In the genomic region with DNA sequence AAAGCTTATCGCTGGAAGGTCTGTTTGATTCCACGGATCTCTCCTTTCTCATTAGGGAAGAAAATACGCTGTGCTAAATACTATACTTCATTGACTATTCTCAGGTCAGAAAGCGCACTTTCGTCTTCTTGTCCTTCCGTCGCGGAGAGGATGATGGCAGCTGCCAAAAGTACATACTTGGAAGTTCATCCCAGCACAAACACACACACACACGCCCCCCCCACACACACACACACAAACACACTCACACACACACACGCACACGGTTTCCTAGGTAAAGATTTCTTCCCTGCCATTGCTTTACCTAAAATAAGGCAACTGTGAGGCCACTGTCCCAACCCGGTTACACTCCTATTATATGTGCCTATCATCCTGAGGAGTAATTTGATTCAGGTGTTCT, we compare ENCODE assay signal across 13 cellular contexts. TPM values are rescaled to one million over a fixed set of nuclear protein-coding genes. Genes with fewer than 3 reads are reported as not detected.
"Had no signal": no experiment of that assay in that cellular context is flagged by ENCODE, and none has a peak within 500 bp of the region (broad histone marks: within the 10 kb centered on the region; RNA-seq: fewer than 3 reads in every experiment).

No MANE protein-coding gene starts in this region.

RNA-seq across cellular contexts. Expression of a gene that starts 4.3 kb away (rescaled TPM):
- total RNA-seq: activated B cell treated with CpG ODN at 0.5 μM for 24 hours; activated T-helper 2 cell treated with anti-CD3 and anti-CD28 coated beads, Interferon-gamma antibody, Interleukin-2, Interleukin-4, amounts not matched to agents 10 μg/mL and 5 μg/mL and 100 μg/mL, durations not matched to agents 14 hours and 24 hours and 36 hours; adrenal gland; cerebellum; fibroblast of lung; frontal cortex; heart right ventricle; kidney epithelial cell; lower leg skin; mucosa of gallbladder; renal cortical epithelial cell; subcutaneous adipose tissue; T-helper 17 cell had no signal
- polyA plus RNA-seq: adrenal gland, fibroblast of lung, heart right ventricle had no signal

RNA-seq across cellular contexts. Expression of a gene that starts 5.2 kb away (rescaled TPM):
- total RNA-seq: activated B cell treated with CpG ODN at 0.5 μM for 24 hours; activated T-helper 2 cell treated with anti-CD3 and anti-CD28 coated beads, Interferon-gamma antibody, Interleukin-2, Interleukin-4, amounts not matched to agents 10 μg/mL and 5 μg/mL and 100 μg/mL, durations not matched to agents 14 hours and 24 hours and 36 hours; adrenal gland; cerebellum; fibroblast of lung; frontal cortex; heart right ventricle; kidney epithelial cell; lower leg skin; mucosa of gallbladder; renal cortical epithelial cell; subcutaneous adipose tissue; T-helper 17 cell had no signal
- polyA plus RNA-seq: adrenal gland, fibroblast of lung, heart right ventricle had no signal

RNA-seq across cellular contexts. Expression of a gene that starts 10.0 kb away (rescaled TPM):
- total RNA-seq: activated B cell treated with CpG ODN at 0.5 μM for 24 hours; activated T-helper 2 cell treated with anti-CD3 and anti-CD28 coated beads, Interferon-gamma antibody, Interleukin-2, Interleukin-4, amounts not matched to agents 10 μg/mL and 5 μg/mL and 100 μg/mL, durations not matched to agents 14 hours and 24 hours and 36 hours; adrenal gland; cerebellum; fibroblast of lung; frontal cortex; heart right ventricle; kidney epithelial cell; lower leg skin; mucosa of gallbladder; renal cortical epithelial cell; subcutaneous adipose tissue; T-helper 17 cell had no signal
- polyA plus RNA-seq: adrenal gland, fibroblast of lung, heart right ventricle had no signal

RNA-seq across cellular contexts. Expression of a gene that starts 13.8 kb away (rescaled TPM):
- total RNA-seq: activated B cell treated with CpG ODN at 0.5 μM for 24 hours; activated T-helper 2 cell treated with anti-CD3 and anti-CD28 coated beads, Interferon-gamma antibody, Interleukin-2, Interleukin-4, amounts not matched to agents 10 μg/mL and 5 μg/mL and 100 μg/mL, durations not matched to agents 14 hours and 24 hours and 36 hours; adrenal gland; cerebellum; fibroblast of lung; frontal cortex; heart right ventricle; kidney epithelial cell; lower leg skin; mucosa of gallbladder; renal cortical epithelial cell; subcutaneous adipose tissue; T-helper 17 cell had no signal
- polyA plus RNA-seq: adrenal gland, fibroblast of lung, heart right ventricle had no signal

RNA-seq across cellular contexts. Expression of a gene that starts 14.7 kb away (rescaled TPM):
- total RNA-seq: activated B cell treated with CpG ODN at 0.5 μM for 24 hours; activated T-helper 2 cell treated with anti-CD3 and anti-CD28 coated beads, Interferon-gamma antibody, Interleukin-2, Interleukin-4, amounts not matched to agents 10 μg/mL and 5 μg/mL and 100 μg/mL, durations not matched to agents 14 hours and 24 hours and 36 hours; adrenal gland; cerebellum; fibroblast of lung; frontal cortex; heart right ventricle; kidney epithelial cell; lower leg skin; mucosa of gallbladder; renal cortical epithelial cell; subcutaneous adipose tissue; T-helper 17 cell had no signal
- polyA plus RNA-seq: adrenal gland, fibroblast of lung, heart right ventricle had no signal
